ENCODE assay signal across 8 cellular contexts in the genomic region with DNA sequence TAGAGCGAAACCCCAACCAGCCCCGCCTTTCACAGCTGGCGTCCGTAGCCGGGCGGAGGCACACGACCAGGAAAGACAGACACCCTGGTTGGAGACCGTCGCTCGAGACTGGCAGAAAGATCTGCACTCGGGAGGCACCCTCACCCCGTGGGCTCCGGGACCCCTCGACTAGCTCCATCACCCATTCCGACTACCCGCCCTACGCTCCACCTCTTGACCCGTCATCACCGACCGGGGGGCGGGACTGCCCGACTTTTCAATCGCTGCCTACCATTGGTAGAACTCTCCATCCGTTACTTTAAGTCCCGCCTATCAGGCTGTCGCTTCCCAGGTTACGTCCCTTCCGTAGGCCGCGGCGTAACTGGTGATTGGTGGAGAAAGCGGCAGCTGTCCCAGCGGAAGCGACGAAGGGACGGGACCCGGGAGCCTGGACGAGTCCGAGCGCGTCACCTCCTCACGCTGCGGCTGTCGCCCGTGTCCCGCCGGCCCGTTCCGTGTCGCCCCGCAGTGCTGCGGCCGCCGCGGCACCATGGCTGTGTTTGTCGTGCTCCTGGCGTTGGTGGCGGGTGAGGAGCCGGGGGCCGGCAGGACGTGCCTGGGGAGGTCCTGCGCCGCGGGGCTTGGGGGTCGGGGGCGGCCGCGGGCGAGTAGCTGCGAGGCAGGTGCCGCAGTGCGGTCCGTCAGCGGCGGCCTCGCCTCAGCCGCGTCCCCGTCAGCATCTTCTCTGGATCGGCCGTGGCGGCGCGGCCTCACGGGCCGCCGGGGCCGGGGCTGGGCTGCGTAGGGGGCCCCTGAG. TPM values are rescaled to one million over a fixed set of nuclear protein-coding genes. Genes with fewer than 3 reads are reported as not detected.
DNase-seq lines count a peak whose midpoint lies in the region; ATAC-seq and TF ChIP-seq lines count a peak whose summit lies in the region.

A gene with protein sequence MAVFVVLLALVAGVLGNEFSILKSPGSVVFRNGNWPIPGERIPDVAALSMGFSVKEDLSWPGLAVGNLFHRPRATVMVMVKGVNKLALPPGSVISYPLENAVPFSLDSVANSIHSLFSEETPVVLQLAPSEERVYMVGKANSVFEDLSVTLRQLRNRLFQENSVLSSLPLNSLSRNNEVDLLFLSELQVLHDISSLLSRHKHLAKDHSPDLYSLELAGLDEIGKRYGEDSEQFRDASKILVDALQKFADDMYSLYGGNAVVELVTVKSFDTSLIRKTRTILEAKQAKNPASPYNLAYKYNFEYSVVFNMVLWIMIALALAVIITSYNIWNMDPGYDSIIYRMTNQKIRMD (plus strand): TSS at position 434 of the 796 bp plus-strand sequence. CDS start 96 bp downstream, at position 530.

- H3K4me1 ChIP-seq in left ventricle myocardium inferior: peaks cover 24% of the 10 kb centered on the region

- intact Hi-C loops in left ventricle myocardium inferior (cut with micrococcal nuclease): no loop called here

- TF ChIP-seq CTCF in GM13977 (IDR thresholded peaks at IDR 0.05; ENCODE audit: extremely low read depth, insufficient read depth, missing control alignments) (no peak), left ventricle myocardium inferior (IDR thresholded peaks at IDR 0.05; ENCODE audit: borderline replicate concordance) (no peak), progenitor cell of endocrine pancreas (IDR thresholded peaks at IDR 0.05; ENCODE audit: unreplicated experiment) (no peak)

- no peaks in the 10 kb centered on the region for H3K27me3 Mint-ChIP-seq in T-helper 1 cell treated with Interleukin-12 subunit alpha and Interleukin-12 subunit beta and Interleukin-4 antibody, amounts not matched to agents 30 μg/mL and 1 μg/mL, for 36 hours (ENCODE audit: low read depth)
- H3K27me3 Mint-ChIP-seq in progenitor cell of endocrine pancreas: no peaks in the 10 kb centered on the region

- no peaks in the 10 kb centered on the region for H3K9me3 Mint-ChIP-seq in T-helper 1 cell treated with Interleukin-12 subunit alpha and Interleukin-12 subunit beta and Interleukin-4 antibody, amounts not matched to agents 30 μg/mL and 1 μg/mL, for 36 hours
- H3K9me3 Mint-ChIP-seq in progenitor cell of endocrine pancreas (ENCODE audit: low read depth): peaks cover 13% of the 10 kb centered on the region

- peak within 1 kb of the TSS; percentile 87 for H3K4me3 Mint-ChIP-seq in T-helper 1 cell treated with Interleukin-12 subunit alpha and Interleukin-12 subunit beta and Interleukin-4 antibody, amounts not matched to agents 30 μg/mL and 1 μg/mL, for 36 hours
- H3K4me3 Mint-ChIP-seq in progenitor cell of endocrine pancreas (ENCODE audit: low read depth): peak within 1 kb of the TSS; percentile 87

- DNase-seq in GM13977 (ENCODE audit: low spot score) (peak; percentile 87), NCI-H1694 (lab: John Stamatoyannopoulos, UW) (peak; percentile 96), amygdala (lab: John Stamatoyannopoulos, UW) (peak; percentile 2 to 94 (median 83)), left ventricle myocardium inferior (peak; percentile 88), progenitor cell of endocrine pancreas (ENCODE audit: low spot score, unreplicated experiment) (peak; percentile 82), ureter (ENCODE audit: low spot score) (peak; percentile 92)

- ATAC-seq in HG02884 (IDR thresholded peaks at IDR 0.05; ENCODE audit: unreplicated experiment): peak; percentile 92

- in situ Hi-C loops in GM13977 (cut with MboI; ENCODE audit: low pct_unique_long_range_greater_than_20kb, low sequenced_read_pairs, unreplicated experiment): no loop called here

- H3K27ac Mint-ChIP-seq in T-helper 1 cell treated with Interleukin-12 subunit alpha and Interleukin-12 subunit beta and Interleukin-4 antibody, amounts not matched to agents 30 μg/mL and 1 μg/mL, for 36 hours: peak within 1 kb of the TSS; percentile 86
- H3K27ac Mint-ChIP-seq in progenitor cell of endocrine pancreas: peak within 1 kb of the TSS; percentile 88

- peaks cover 7% of the 10 kb centered on the region for H3K4me1 Mint-ChIP-seq in T-helper 1 cell treated with Interleukin-12 subunit alpha and Interleukin-12 subunit beta and Interleukin-4 antibody, amounts not matched to agents 30 μg/mL and 1 μg/mL, for 36 hours (ENCODE audit: low read depth)
- peaks cover 8% of the 10 kb centered on the region for H3K4me1 Mint-ChIP-seq in progenitor cell of endocrine pancreas (ENCODE audit: low read depth)

- no peaks in the 10 kb centered on the region for H3K27me3 ChIP-seq in left ventricle myocardium inferior (ENCODE audit: low read depth)

- H3K36me3 ChIP-seq in left ventricle myocardium inferior: no peaks in the 10 kb centered on the region

- peak within 1 kb of the TSS; percentile 87 for H3K4me3 ChIP-seq in left ventricle myocardium inferior

- H3K9me3 ChIP-seq in left ventricle myocardium inferior (replicated peaks): no peaks in the 10 kb centered on the region

- peak within 1 kb of the TSS; percentile 89 for H3K27ac ChIP-seq in left ventricle myocardium inferior (replicated peaks)

- no peaks in the 10 kb centered on the region for H3K36me3 Mint-ChIP-seq in T-helper 1 cell treated with Interleukin-12 subunit alpha and Interleukin-12 subunit beta and Interleukin-4 antibody, amounts not matched to agents 30 μg/mL and 1 μg/mL, for 36 hours (ENCODE audit: low read depth)
- H3K36me3 Mint-ChIP-seq in progenitor cell of endocrine pancreas (ENCODE audit: insufficient read depth): no peaks in the 10 kb centered on the region

RNA-seq across cellular contexts. Expression of the gene that starts here (rescaled TPM):
- 42.5 TPM for total RNA-seq in left ventricle myocardium inferior
- 79.8 and 82.5 TPM in 2 replicates for total RNA-seq in progenitor cell of endocrine pancreas
- 106 TPM for total RNA-seq in ureter

Comparison
In these comparisons a context has a peak if more than half of its experiments do, and no peak if none do; other contexts are left out.
1. Peak in every context shown above with its lines: DNase-seq, ATAC-seq, H3K4me3 ChIP-seq and H3K27ac ChIP-seq.